ENCODE assay signal across 17 cellular contexts in the genomic region with DNA sequence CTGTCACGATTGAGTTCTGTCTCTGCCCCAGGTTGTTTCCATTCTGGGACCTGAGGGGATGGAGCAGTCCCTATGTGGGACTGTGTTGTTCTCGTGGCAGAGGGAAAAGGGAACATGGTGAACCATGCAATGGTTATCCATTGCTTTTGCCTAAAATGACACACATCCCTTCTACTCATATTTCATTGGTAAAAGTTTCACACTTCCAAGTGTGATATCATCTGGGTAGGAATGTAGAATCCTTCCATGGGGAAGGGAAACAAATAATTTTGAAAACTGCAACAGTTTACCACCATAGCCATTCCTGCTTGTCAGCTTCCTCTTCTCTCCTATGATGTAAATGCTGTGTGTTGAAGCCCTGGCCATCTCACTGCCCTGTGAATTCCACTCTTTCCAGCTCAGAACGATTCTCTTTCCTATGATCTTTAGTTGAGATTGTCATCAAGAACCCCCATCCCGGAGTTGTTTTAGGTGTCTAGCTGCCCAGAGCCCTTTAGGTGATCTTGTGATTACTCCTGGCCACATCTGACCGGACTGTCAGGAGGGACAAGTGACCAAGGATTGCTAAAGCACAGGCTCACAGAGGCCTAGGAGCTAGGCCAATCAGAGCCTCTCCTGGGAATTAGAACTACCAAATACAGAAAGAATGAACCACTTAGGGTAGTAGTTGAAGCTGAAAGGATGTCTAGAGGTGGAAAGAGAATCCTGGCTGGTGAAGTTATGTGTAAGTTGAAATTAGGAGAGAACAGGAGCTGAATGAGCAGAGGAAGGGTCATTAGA.
DNase-seq lines count a peak whose midpoint lies in the region; ATAC-seq and TF ChIP-seq lines count a peak whose summit lies in the region.
"Had no signal": no experiment of that assay in that cellular context is flagged by ENCODE, and none has a peak within 500 bp of the region (broad histone marks: within the 10 kb centered on the region; RNA-seq: fewer than 3 reads in every experiment).

No MANE protein-coding gene starts in this region.

- no peaks in the 10 kb centered on the region for H3K79me2 ChIP-seq in mammary epithelial cell (ENCODE audit: insufficient read depth, low read length)

- peak overlapping the region; percentile 33 for H2AFZ ChIP-seq in mammary epithelial cell (ENCODE audit: low read depth, low read length)

- H3K36me3 ChIP-seq in mammary epithelial cell (ENCODE audit: insufficient read depth, low read length): no peaks in the 10 kb centered on the region
- no peaks in the 10 kb centered on the region for H3K36me3 ChIP-seq in muscle layer of duodenum (ENCODE audit: control insufficient read depth in 1 of 2, insufficient read depth in 2 of 2, low read length in 2 of 2)
- no peaks in the 10 kb centered on the region for H3K36me3 ChIP-seq in ovary
- H3K36me3 ChIP-seq: heart right ventricle, SJSA1 had no signal

- no peak overlapping the region for H3K27ac ChIP-seq in mammary epithelial cell (ENCODE audit: insufficient read depth, low read depth, low read length)
- peak overlapping the region; percentile 42 for H3K27ac ChIP-seq in muscle layer of duodenum (ENCODE audit: low read length)
- no peak overlapping the region for H3K27ac ChIP-seq in ovary
- H3K27ac ChIP-seq: SJSA1 had no signal

- no peaks in the 10 kb centered on the region for H3K27me3 ChIP-seq in mammary epithelial cell (ENCODE audit: insufficient read depth, low read length)
- H3K27me3 ChIP-seq in muscle layer of duodenum (ENCODE audit: low read depth, low read length): no peaks in the 10 kb centered on the region
- H3K27me3 ChIP-seq in ovary: no peaks in the 10 kb centered on the region
- H3K27me3 ChIP-seq: heart right ventricle, SJSA1 had no signal

- CTCF ChIA-PET in mammary epithelial cell (lab: Charles Lee; ENCODE audit: low non-redundant PET): no interaction called here

- no peak overlapping the region for H3K4me3 ChIP-seq in AG10803 (ENCODE audit: low read length)
- no peak overlapping the region for H3K4me3 ChIP-seq in mammary epithelial cell (replicated peaks in 1 of 3; ENCODE audit: insufficient read depth in 1 of 3, low read depth in 2 of 3, low read length in 3 of 3)
- H3K4me3 ChIP-seq in muscle layer of duodenum (ENCODE audit: low read depth in 1 of 2, low read length in 2 of 2): no peak overlapping the region
- no peak overlapping the region for H3K4me3 ChIP-seq in ovary
- H3K4me3 ChIP-seq: heart right ventricle, SJSA1 had no signal

- ATAC-seq in GM21381 (IDR thresholded peaks at IDR 0.05; ENCODE audit: unreplicated experiment): no peak

- in situ Hi-C loops in mammary epithelial cell (cut with MboI; ENCODE audit: low sequenced_read_pairs in 2 of 2): no loop called here

- peaks cover 11% of the 10 kb centered on the region for H3K36me3 Mint-ChIP-seq in T-helper 2 cell treated with Interferon-gamma antibody and Interleukin-4, amounts not matched to agents 5 μg/mL and 100 μg/mL, for 36 hours (ENCODE audit: low read depth)

- H3K9ac ChIP-seq in mammary epithelial cell (ENCODE audit: insufficient read depth, low read length): no peak overlapping the region

- no peak for TF ChIP-seq POLR2A in ovary (IDR thresholded peaks at IDR 0.05)

- H3K9me3 Mint-ChIP-seq in T-helper 2 cell treated with Interferon-gamma antibody and Interleukin-4, amounts not matched to agents 5 μg/mL and 100 μg/mL, for 36 hours: no peaks in the 10 kb centered on the region

- no peaks in the 10 kb centered on the region for H4K20me1 ChIP-seq in mammary epithelial cell (ENCODE audit: insufficient read depth, low read length)

- TF ChIP-seq CTCF in AG10803 (conservative IDR thresholded peaks at IDR 0.05; ENCODE audit: low read length): no peak
- TF ChIP-seq CTCF in mammary epithelial cell (conservative IDR thresholded peaks at IDR 0.05 in 1 of 2, IDR thresholded peaks at IDR 0.05 in 1 of 2; ENCODE audit: extremely low read depth in 1 of 2, insufficient read depth in 1 of 2, low read depth in 1 of 2, low read length in 2 of 2): no peak
- no peak for TF ChIP-seq CTCF in ovary (IDR thresholded peaks at IDR 0.05)

- H3K27ac Mint-ChIP-seq in T-helper 2 cell treated with Interferon-gamma antibody and Interleukin-4, amounts not matched to agents 5 μg/mL and 100 μg/mL, for 36 hours: no peak overlapping the region

- H3K4me3 Mint-ChIP-seq in T-helper 2 cell treated with Interferon-gamma antibody and Interleukin-4, amounts not matched to agents 5 μg/mL and 100 μg/mL, for 36 hours: no peak overlapping the region
- H3K4me3 Mint-ChIP-seq: B cell had no signal

- H3K4me1 ChIP-seq in mammary epithelial cell (ENCODE audit: insufficient read depth, low read length) (peaks cover 23% of the 10 kb centered on the region), muscle layer of duodenum (ENCODE audit: control insufficient read depth in 1 of 2, insufficient read depth in 2 of 2, low read length in 2 of 2) (no peaks in the 10 kb centered on the region), ovary (ENCODE audit: insufficient read depth) (no peaks in the 10 kb centered on the region)
- H3K4me1 ChIP-seq: SJSA1 had no signal

- dilution Hi-C loops in mammary epithelial cell (cut with HindIII; ENCODE audit: low sequenced_read_pairs): no loop called here

- H3K9me3 ChIP-seq in mammary epithelial cell (replicated peaks; ENCODE audit: insufficient read depth, low read length) (peaks cover under 1% of the 10 kb centered on the region), muscle layer of duodenum (ENCODE audit: control insufficient read depth in 1 of 2, low read length in 2 of 2) (no peaks in the 10 kb centered on the region), ovary (no peaks in the 10 kb centered on the region)
- H3K9me3 ChIP-seq: heart right ventricle, SJSA1 had no signal

- TF ChIP-seq EP300 in ovary (IDR thresholded peaks at IDR 0.05): no peak

- peaks cover 9% of the 10 kb centered on the region for H3K4me1 Mint-ChIP-seq in T-helper 2 cell treated with Interferon-gamma antibody and Interleukin-4, amounts not matched to agents 5 μg/mL and 100 μg/mL, for 36 hours (ENCODE audit: low read depth)

- intact Hi-C loops in mammary epithelial cell (cut with micrococcal nuclease): no loop called here
- intact Hi-C loops in ovary (cut with DNase I): no loop called here

- WGBS in mammary epithelial cell (ENCODE audit: low coverage, missing lambda C conversion rate): 87% methylated on average over 5 of the region's 5 CpGs
- 84 to 85% (median 85%) methylated on average over 5 of the region's 5 CpGs for WGBS in ovary, 3 donors

- no peak overlapping the region for H3K4me2 ChIP-seq in mammary epithelial cell (ENCODE audit: insufficient read depth, low read depth, low read length)

- no TSS peak for BruUV-seq in mammary epithelial cell (replicated peaks; lab: Mats Ljungman, UMichigan)

- DNase-seq in AG10803 (ENCODE audit: low read depth) (peak; percentile 82), GM04504 (ENCODE audit: low read depth) (peak; percentile 51), mammary epithelial cell (no peak), ovary (no peak), middle frontal gyrus (ENCODE audit: extremely low spot score, low spot score) (no peak)
- DNase-seq in T-helper 2 cell treated with Interferon-gamma antibody and Interleukin-4, amounts not matched to agents 5 μg/mL and 100 μg/mL, for 36 hours (ENCODE audit: low spot score): no peak
- DNase-seq: activated CD8-positive, alpha-beta memory T cell treated with anti-CD3 and anti-CD28 coated beads, Interleukin-2, amount 50 U/mL, for 48 hours; DND-41; effector memory CD4-positive, alpha-beta T cell; heart right ventricle; NCI-H2029; nucleus accumbens; stimulated activated CD8-positive, alpha-beta memory T cell treated with anti-CD3 and anti-CD28 coated beads, Interleukin-4, amount 100 ng/mL, for 48 hours had no signal

- no peaks in the 10 kb centered on the region for H3K27me3 Mint-ChIP-seq in T-helper 2 cell treated with Interferon-gamma antibody and Interleukin-4, amounts not matched to agents 5 μg/mL and 100 μg/mL, for 36 hours (ENCODE audit: low read depth)
- H3K27me3 Mint-ChIP-seq: B cell had no signal

Comparison
In these comparisons a context has a peak if more than half of its experiments do, and no peak if none do; other contexts are left out.
1. DNase-seq: peak in AG10803 (single experiment) and GM04504 (single experiment); none in mammary epithelial cell (single experiment), ovary (0 of 5), T-helper 2 cell treated with Interferon-gamma antibody and Interleukin-4, amounts not matched to agents 5 μg/mL and 100 μg/mL, for 36 hours (single experiment) and middle frontal gyrus (single experiment).